ENCODE assay signal across 26 cellular contexts in genomic region chr5:60223342-60223741, GRCh38.
DNase-seq lines count a peak whose midpoint lies in the region; ATAC-seq and TF ChIP-seq lines count a peak whose summit lies in the region.
"Had no signal": no experiment of that assay in that cellular context is flagged by ENCODE, and none has a peak within 500 bp of the region (broad histone marks: within the 10 kb centered on the region; RNA-seq: fewer than 3 reads in every experiment).

No MANE protein-coding gene starts in this region.

- no peak for TF ChIP-seq POLR2A in uterus (IDR thresholded peaks at IDR 0.05)

- intact Hi-C loops in uterus (cut with DNase I; ENCODE audit: low total_unique reads) = no loop called here

- ATAC-seq in SK-N-SH treated with all-trans-retinoic acid at 6 μM for 48 hours = peak; percentile 40; the same call in 2 of the 3 replicates
- ATAC-seq: activated CD4-positive, CD25-positive, alpha-beta regulatory T cell treated with anti-CD3 and anti-CD28 coated beads, Interleukin-2, amount 50 U/mL, for 24 hours; activated T-cell treated with anti-CD3 and anti-CD28 coated beads, Interleukin-2, amount 50 U/mL, for 4 hours; right cardiac atrium had no signal

- no peaks in the 10 kb centered on the region for H3K36me3 ChIP-seq in uterus
- H3K36me3 ChIP-seq: SJSA1 had no signal

- no peaks in the 10 kb centered on the region for H3K27me3 ChIP-seq in uterus
- H3K27me3 ChIP-seq: SJSA1 had no signal

- H3K27ac ChIP-seq in uterus = no peak overlapping the region
- H3K27ac ChIP-seq: 22Rv1, SJSA1 had no signal

- no peaks in the 10 kb centered on the region for H3K4me1 ChIP-seq in uterus
- H3K4me1 ChIP-seq: SJSA1 had no signal

- no peak overlapping the region for H3K4me3 ChIP-seq in fibroblast of mammary gland (ENCODE audit: control insufficient read depth, low read depth, low read length)
- H3K4me3 ChIP-seq in uterus = no peak overlapping the region
- H3K4me3 ChIP-seq: SJSA1 had no signal

- peak; percentile 24 for DNase-seq in DMS153 (lab: John Stamatoyannopoulos, UW)
- no peak for DNase-seq in DMS153 treated with DMSO at 0.1 percent for 48 hours (lab: John Stamatoyannopoulos, UW; ENCODE audit: unreplicated experiment)
- peak; percentile 18 for DNase-seq in fibroblast of mammary gland (ENCODE audit: low read depth)
- DNase-seq in renal cortical epithelial cell (ENCODE audit: low read depth) = peak; percentile 83
- no peak for DNase-seq in uterus
- DNase-seq in CD1c-positive myeloid dendritic cell (ENCODE audit: extremely low spot score) = no peak
- DNase-seq in activated CD4-positive, alpha-beta T cell treated with anti-CD3 and anti-CD28 coated beads for 4 hours = no peak
- DNase-seq: activated CD8-positive, alpha-beta memory T cell treated with anti-CD3 and anti-CD28 coated beads for 24 hours; activated naive CD4-positive, alpha-beta T cell treated with Interleukin-2 at 50 U/mL for 16 hours; activated T-cell treated with anti-CD3 and anti-CD28 coated beads, Interleukin-2, amount 50 U/mL, for 4 hours; AML-193; amniotic stem cell; cerebellar nuclear complex; effector CD8-positive, alpha-beta T cell; H7; hypothalamus; mesenchymal stem cell; naive B cell; NCI-H1105 treated with DMSO at 0.1 percent for 48 hours; NCI-H69; right cardiac atrium; substantia nigra had no signal

- no peak for TF ChIP-seq CTCF in fibroblast of mammary gland (conservative IDR thresholded peaks at IDR 0.05; ENCODE audit: control insufficient read depth, insufficient read depth, low read depth, low read length)
- no peak for TF ChIP-seq CTCF in uterus (IDR thresholded peaks at IDR 0.05)

- H3K9me3 ChIP-seq in uterus = no peaks in the 10 kb centered on the region
- H3K9me3 ChIP-seq: SJSA1 had no signal

TF ChIP-seq in SK-N-SH treated with all-trans-retinoic acid at 6 μM for 48 hours, 23 proteins besides CTCF, POLR2A, EP300 and RAD21:
- TF ChIP-seq ZFP3 (CRISPR knock-in tag; IDR thresholded peaks at IDR 0.05) (no peak), TSHZ2 (CRISPR knock-in tag; IDR thresholded peaks at IDR 0.05) (no peak), SNAI2 (CRISPR knock-in tag; IDR thresholded peaks at IDR 0.05) (no peak), TCF4 (CRISPR knock-in tag; IDR thresholded peaks at IDR 0.05; ENCODE audit: borderline replicate concordance) (no peak)
- TF ChIP-seq, protein P1, sequence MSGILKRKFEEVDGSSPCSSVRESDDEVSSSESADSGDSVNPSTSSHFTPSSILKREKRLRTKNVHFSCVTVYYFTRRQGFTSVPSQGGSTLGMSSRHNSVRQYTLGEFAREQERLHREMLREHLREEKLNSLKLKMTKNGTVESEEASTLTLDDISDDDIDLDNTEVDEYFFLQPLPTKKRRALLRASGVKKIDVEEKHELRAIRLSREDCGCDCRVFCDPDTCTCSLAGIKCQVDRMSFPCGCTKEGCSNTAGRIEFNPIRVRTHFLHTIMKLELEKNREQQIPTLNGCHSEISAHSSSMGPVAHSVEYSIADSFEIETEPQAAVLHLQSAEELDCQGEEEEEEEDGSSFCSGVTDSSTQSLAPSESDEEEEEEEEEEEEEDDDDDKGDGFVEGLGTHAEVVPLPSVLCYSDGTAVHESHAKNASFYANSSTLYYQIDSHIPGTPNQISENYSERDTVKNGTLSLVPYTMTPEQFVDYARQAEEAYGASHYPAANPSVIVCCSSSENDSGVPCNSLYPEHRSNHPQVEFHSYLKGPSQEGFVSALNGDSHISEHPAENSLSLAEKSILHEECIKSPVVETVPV (CRISPR knock-in tag; IDR thresholded peaks at IDR 0.05) = no peak
TF ChIP-seq in SK-N-SH treated with all-trans-retinoic acid at 6 μM for 48 hours: peak in this region for 0.

Comparison
In these comparisons a context has a peak if more than half of its experiments do, and no peak if none do; other contexts are left out.
1. DNase-seq: peak in DMS153 (single experiment), fibroblast of mammary gland (single experiment) and renal cortical epithelial cell (single experiment); none in DMS153 treated with DMSO at 0.1 percent for 48 hours (single experiment), uterus (0 of 2), CD1c-positive myeloid dendritic cell (single experiment) and activated CD4-positive, alpha-beta T cell treated with anti-CD3 and anti-CD28 coated beads for 4 hours (0 of 2).